In genomic region chr13:107025991-107026390, GRCh38 we compare ENCODE assay signal across 16 cellular contexts.
A peak's percentile ranks its signal among the peaks of the same experiment; 100 is the strongest.
DNase-seq lines count a peak whose midpoint lies in the region; ATAC-seq and TF ChIP-seq lines count a peak whose summit lies in the region.
"Had no signal": no experiment of that assay in that cellular context is flagged by ENCODE, and none has a peak within 500 bp of the region (broad histone marks: within the 10 kb centered on the region; RNA-seq: fewer than 3 reads in every experiment).

No MANE protein-coding gene starts in this region.

- no peak overlapping the region for H3K27ac ChIP-seq in lower lobe of right lung
- H3K27ac ChIP-seq in upper lobe of right lung = no peak overlapping the region
- H3K27ac ChIP-seq: esophagus squamous epithelium had no signal

- intact Hi-C loops in lower lobe of right lung (cut with DNase I) = no loop called here
- intact Hi-C loops in upper lobe of right lung (cut with DNase I) = no loop called here

- H3K4me3 ChIP-seq in epithelial cell of esophagus (ENCODE audit: low read length) (no peak overlapping the region), lower lobe of right lung (no peak overlapping the region), upper lobe of right lung (no peak overlapping the region)
- H3K4me3 ChIP-seq: esophagus squamous epithelium had no signal

- no peak for TF ChIP-seq CTCF in epithelial cell of esophagus (IDR thresholded peaks at IDR 0.05; ENCODE audit: insufficient read depth, low read depth, low read length, missing control alignments)
- no peak for TF ChIP-seq CTCF in lower lobe of right lung (IDR thresholded peaks at IDR 0.05)
- TF ChIP-seq CTCF in upper lobe of right lung (IDR thresholded peaks at IDR 0.05) = no peak

- ATAC-seq in lower lobe of right lung = peak; percentile 59 to 70
- ATAC-seq in upper lobe of right lung = peak; percentile 69
- ATAC-seq in HG03280 (IDR thresholded peaks at IDR 0.05; ENCODE audit: unreplicated experiment) = no peak
- no peak for ATAC-seq in HG02938 (IDR thresholded peaks at IDR 0.05; ENCODE audit: unreplicated experiment)
- ATAC-seq: stimulated activated naive CD8-positive, alpha-beta T cell treated with anti-CD3 and anti-CD28 coated beads, Interleukin-15, Interleukin-2, amounts not matched to agents 100 U/mL and 50 U/mL, for 24 hours had no signal

- H3K9me3 ChIP-seq in lower lobe of right lung (no peaks in the 10 kb centered on the region), upper lobe of right lung (no peaks in the 10 kb centered on the region)
- H3K9me3 ChIP-seq: esophagus squamous epithelium had no signal

- H3K36me3 ChIP-seq in lower lobe of right lung (no peaks in the 10 kb centered on the region), upper lobe of right lung (no peaks in the 10 kb centered on the region)
- H3K36me3 ChIP-seq: esophagus squamous epithelium had no signal

- DNase-seq in NCI-H345 (lab: John Stamatoyannopoulos, UW) (peak; percentile 1), NCI-H345 treated with DMSO at 0.1 percent for 48 hours (lab: John Stamatoyannopoulos, UW; ENCODE audit: unreplicated experiment) (no peak), epithelial cell of esophagus (ENCODE audit: low read depth) (peak; percentile 76), lower lobe of right lung (peak; percentile 51), upper lobe of right lung (no peak), UCSD-AML1 (lab: John Stamatoyannopoulos, UW; ENCODE audit: unreplicated experiment) (no peak)
- DNase-seq: 8988T; activated T-cell treated with anti-CD3 and anti-CD28 coated beads for 4 hours; esophagus squamous epithelium; HCEC 1CT; islet precursor cell; Kasumi-1; NCI-H2227 treated with DMSO at 0.1 percent for 48 hours; stimulated activated naive CD8-positive, alpha-beta T cell treated with anti-CD3 and anti-CD28 coated beads, Interleukin-15, Interleukin-2, amounts not matched to agents 100 U/mL and 50 U/mL, for 24 hours had no signal

- H3K27me3 ChIP-seq in lower lobe of right lung (ENCODE audit: low read depth) = no peaks in the 10 kb centered on the region
- H3K27me3 ChIP-seq in upper lobe of right lung = no peaks in the 10 kb centered on the region
- H3K27me3 ChIP-seq: esophagus squamous epithelium had no signal

- no peaks in the 10 kb centered on the region for H3K4me1 ChIP-seq in lower lobe of right lung
- no peaks in the 10 kb centered on the region for H3K4me1 ChIP-seq in upper lobe of right lung
- H3K4me1 ChIP-seq: esophagus squamous epithelium had no signal

Comparison
In these comparisons a context has a peak if more than half of its experiments do, and no peak if none do; other contexts are left out.
1. DNase-seq: peak in NCI-H345 (single experiment), epithelial cell of esophagus (single experiment) and lower lobe of right lung (single experiment); none in NCI-H345 treated with DMSO at 0.1 percent for 48 hours (single experiment), upper lobe of right lung (single experiment) and UCSD-AML1 (single experiment).
2. ATAC-seq: peak in lower lobe of right lung (2 of 2) and upper lobe of right lung (single experiment); none in HG03280 (single experiment) and HG02938 (single experiment).